8 cellular contexts compared by ENCODE assay signal in the genomic region with DNA sequence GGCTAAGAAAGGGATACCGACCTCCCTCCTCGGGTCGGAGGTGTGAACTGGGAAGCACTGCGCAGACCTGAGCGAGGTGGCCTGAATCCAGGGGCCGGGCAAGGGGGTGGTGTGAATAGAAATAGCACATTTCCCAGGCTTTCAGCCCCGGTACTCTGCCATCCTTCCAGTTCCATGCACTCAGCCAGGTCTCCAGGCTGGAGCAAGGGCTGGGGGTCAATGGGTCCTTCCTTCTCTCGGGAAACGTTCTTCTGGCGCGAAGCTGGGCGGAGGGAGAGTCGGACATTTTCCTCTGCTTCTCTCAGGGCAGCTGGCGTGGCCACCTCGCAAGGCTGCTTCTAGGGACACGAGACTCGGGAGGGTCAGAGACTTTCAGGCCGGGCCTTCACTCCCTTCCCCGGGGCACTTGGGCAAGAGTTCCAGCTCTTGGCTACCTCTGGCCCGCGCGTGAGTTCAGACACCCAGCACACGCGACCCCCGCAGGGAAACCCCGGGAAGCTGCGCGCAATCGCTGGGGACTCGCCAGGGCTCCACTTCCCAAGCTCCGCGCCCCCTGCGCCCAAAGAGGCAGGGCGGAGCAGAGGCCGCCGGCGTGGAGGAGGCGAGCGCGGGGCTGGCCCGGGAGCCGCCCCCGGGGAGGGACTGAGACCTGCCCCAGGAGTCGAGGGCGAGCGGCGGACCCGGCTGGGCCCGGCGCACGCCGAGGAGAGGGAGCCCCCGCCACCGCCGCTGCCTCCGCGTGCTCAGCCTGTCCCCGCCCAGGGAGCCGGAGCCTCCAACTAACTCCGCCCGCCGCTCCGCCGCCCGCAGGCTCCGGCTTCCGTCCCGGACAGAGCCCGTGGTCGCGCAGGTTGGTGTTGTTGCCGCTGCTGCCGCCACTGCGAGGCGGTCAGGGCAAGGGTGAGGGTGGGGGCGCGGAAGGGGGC. TPM values are rescaled to one million over a fixed set of nuclear protein-coding genes. Genes with fewer than 3 reads are reported as not detected.
DNase-seq lines count a peak whose midpoint lies in the region; ATAC-seq and TF ChIP-seq lines count a peak whose summit lies in the region.

A gene (plus strand): TSS at position 807 of the 926 bp plus-strand sequence. CDS start 110,891 bp downstream, outside the sequence.

- H3K27me3 ChIP-seq in HL-60 (ENCODE audit: insufficient read depth, poor library complexity, severe bottlenecking) (no peaks in the 10 kb centered on the region), Peyer's patch (no peaks in the 10 kb centered on the region)

- H3K27ac Mint-ChIP-seq in Calu3 (ENCODE audit: unreplicated experiment): peak within 1 kb of the TSS; percentile 92
- H3K27ac Mint-ChIP-seq in naive B cell: peak within 1 kb of the TSS; percentile 94 to 99 (median 98)

- TF ChIP-seq CTCF in Calu3 (IDR thresholded peaks at IDR 0.05; ENCODE audit: unreplicated experiment): no peak
- TF ChIP-seq CTCF in HL-60 (IDR thresholded peaks at IDR 0.05; ENCODE audit: insufficient read depth, low read length): no peak
- peak in 1 of 6 experiments; percentile 2 for TF ChIP-seq CTCF in Peyer's patch (IDR thresholded peaks at IDR 0.05)

- CTCF ChIA-PET in Calu3 (lab: Charles Lee): interaction anchor here (0.6 to 1.0 kb wide), 3 partner anchors 29 to 73 kb away, joined by 3 to 5 read pairs (median 4); no protein-coding TSS in a partner anchor

- H3K27me3 Mint-ChIP-seq in Calu3 (ENCODE audit: unreplicated experiment) (no peaks in the 10 kb centered on the region), naive B cell (peaks cover 17 to 28% (median 23%) of the 10 kb centered on the region in 3 donors)
- H3K27me3 Mint-ChIP-seq in activated T-cell treated with anti-CD3 and anti-CD28 coated beads, Interleukin-2, amount 50 U/mL, for 4 hours (ENCODE audit: low read depth): no peaks in the 10 kb centered on the region

- no TSS peak for BruUV-seq in Calu3 (replicated peaks; lab: Mats Ljungman, UMichigan)

- H3K9me3 Mint-ChIP-seq in Calu3 (ENCODE audit: low read depth, unreplicated experiment) (no peaks in the 10 kb centered on the region), naive B cell (no peaks in the 10 kb centered on the region)
- no peaks in the 10 kb centered on the region for H3K9me3 Mint-ChIP-seq in activated T-cell treated with anti-CD3 and anti-CD28 coated beads, Interleukin-2, amount 50 U/mL, for 4 hours

- peak within 1 kb of the TSS; percentile 92 for H3K4me3 Mint-ChIP-seq in Calu3 (ENCODE audit: low read depth, unreplicated experiment)
- peak within 1 kb of the TSS; percentile 96 for H3K4me3 Mint-ChIP-seq in activated T-cell treated with anti-CD3 and anti-CD28 coated beads, Interleukin-2, amount 50 U/mL, for 4 hours
- peak within 1 kb of the TSS; percentile 87 to 99 (median 96) for H3K4me3 Mint-ChIP-seq in naive B cell

- H3K4me1 Mint-ChIP-seq in Calu3 (ENCODE audit: low read depth, unreplicated experiment) (peaks cover 34% of the 10 kb centered on the region), naive B cell (peaks cover 28 to 29% (median 28%) of the 10 kb centered on the region in 3 donors)
- peaks cover 36% of the 10 kb centered on the region for H3K4me1 Mint-ChIP-seq in activated T-cell treated with anti-CD3 and anti-CD28 coated beads, Interleukin-2, amount 50 U/mL, for 4 hours (ENCODE audit: low read depth)

- H3K27ac ChIP-seq in HL-60 (replicated peaks): peak within 1 kb of the TSS; percentile 60
- H3K27ac ChIP-seq in Peyer's patch: peak within 1 kb of the TSS; percentile 56 to 86 (median 68)

- peaks cover 29% of the 10 kb centered on the region for H3K36me3 Mint-ChIP-seq in Calu3 (ENCODE audit: insufficient read depth, unreplicated experiment)
- H3K36me3 Mint-ChIP-seq in activated T-cell treated with anti-CD3 and anti-CD28 coated beads, Interleukin-2, amount 50 U/mL, for 4 hours (ENCODE audit: insufficient read depth): no peaks in the 10 kb centered on the region
- no peaks in the 10 kb centered on the region for H3K36me3 Mint-ChIP-seq in naive B cell

- no peaks in the 10 kb centered on the region for H3K9me3 ChIP-seq in Peyer's patch

- peaks cover 0 to 9% (median 0%) of the 10 kb centered on the region in 4 donors for H3K4me1 ChIP-seq in Peyer's patch

- DNase-seq in Calu3 (peak; percentile 87), HL-60 (ENCODE audit: low read depth in 1 of 2, low spot score in 1 of 2) (peak in 1 of 2 experiments; percentile 50), Peyer's patch (peak; percentile 64 to 88 (median 82)), naive B cell (peak; percentile 68)
- peak; percentile 70 for DNase-seq in activated T-cell treated with anti-CD3 and anti-CD28 coated beads, Interleukin-2, amount 50 U/mL, for 4 hours
- DNase-seq in stimulated activated naive CD4-positive, alpha-beta T cell (lab: John Stamatoyannopoulos, UW): peak; percentile 29 to 60 (median 44)

- H3K36me3 ChIP-seq in Peyer's patch: no peaks in the 10 kb centered on the region

- ATAC-seq in GM19468 (IDR thresholded peaks at IDR 0.05; ENCODE audit: extremely low read depth, unreplicated experiment) (peak; percentile 76), esophagus mucosa (peak; percentile 88), naive B cell (ENCODE audit: low read depth in 2 of 2) (peak; percentile 62 to 63)
- peak; percentile 88 for ATAC-seq in activated T-cell treated with anti-CD3 and anti-CD28 coated beads, Interleukin-2, amount 50 U/mL, for 4 hours

- peak in 1 of 2 donors; percentile 38 for TF ChIP-seq POLR2A in Peyer's patch (IDR thresholded peaks at IDR 0.05)

- H3K4me3 ChIP-seq in HL-60 (replicated peaks; ENCODE audit: insufficient read depth, low read length): peak within 1 kb of the TSS; percentile 61
- H3K4me3 ChIP-seq in Peyer's patch: peak within 1 kb of the TSS; percentile 62 to 87 (median 72)

- intact Hi-C loops in Calu3 (cut with micrococcal nuclease; ENCODE audit: unreplicated experiment): no loop called here

RNA-seq across cellular contexts. Expression of the gene that starts here (rescaled TPM):
- total RNA-seq in Calu3 (2022): 88.8 and 142 TPM in 2 replicates
- 100 to 1,000 TPM in 3 of 4 donors, 10 to 100 TPM in 1; 58.6 to 130 (median 109) TPM for total RNA-seq in Peyer's patch
- total RNA-seq in activated T-cell treated with anti-CD3 and anti-CD28 coated beads, Interleukin-2, amount 50 U/mL, for 4 hours: 10 to 100 TPM; 50.9 to 56.2 (median 55.7) TPM
- 51.3 TPM for total RNA-seq in esophagus mucosa
- polyA plus RNA-seq in naive B cell (ENCODE audit: low read depth in 6 of 6): 1 to 10 TPM in 4 of 6 donors, under 1 TPM in 1, not detected in 1; 0.62 to 3.5 (median 1.6) TPM
